1 cellular context compared by ENCODE assay signal in genomic region chr2:170714156-170715061, GRCh38.
TF ChIP-seq lines count a peak whose summit lies in the region.

No MANE protein-coding gene starts in this region.

TF ChIP-seq in K562, 482 proteins besides CTCF, POLR2A, EP300 and RAD21 (continued from another document and continues in another):
- peak; percentile 12; the same call in 1 of the 2 replicates for TF ChIP-seq ARID4B (CRISPR knock-in tag; IDR thresholded peaks at IDR 0.05)
- no peak for TF ChIP-seq DLX4 (CRISPR knock-in tag; IDR thresholded peaks at IDR 0.05)
- TF ChIP-seq KDM1A (IDR thresholded peaks at IDR 0.05): no peak
- no peak for TF ChIP-seq TRIM28 (IDR thresholded peaks at IDR 0.05)
- TF ChIP-seq ZSCAN32 (CRISPR knock-in tag; IDR thresholded peaks at IDR 0.05): no peak
- peak; percentile 58; the same call in 1 of the 2 replicates for TF ChIP-seq HMGXB4 (CRISPR knock-in tag; IDR thresholded peaks at IDR 0.05)
- 0 out of 2 replicates have a peak, but pooled peaks have one; percentile 69 for TF ChIP-seq ZNF584 (CRISPR knock-in tag; IDR thresholded peaks at IDR 0.05; ENCODE audit: low read depth)
- no peak for TF ChIP-seq ZNF282 (CRISPR knock-in tag; IDR thresholded peaks at IDR 0.05)
- peak; percentile 26; the same call in 1 of the 2 replicates for TF ChIP-seq REST (CRISPR knock-in tag; IDR thresholded peaks at IDR 0.05; ENCODE audit: low read depth)
- TF ChIP-seq ZNF277 (CRISPR knock-in tag; IDR thresholded peaks at IDR 0.05; ENCODE audit: borderline replicate concordance): no peak
- TF ChIP-seq MBD1 (CRISPR knock-in tag; IDR thresholded peaks at IDR 0.05): no peak
- TF ChIP-seq GTF2B (IDR thresholded peaks at IDR 0.05; ENCODE audit: extremely low read depth, insufficient read length): no peak
- no peak for TF ChIP-seq ZBTB43 (CRISPR knock-in tag; IDR thresholded peaks at IDR 0.05)
- TF ChIP-seq ZNF280B (CRISPR knock-in tag; IDR thresholded peaks at IDR 0.05): no peak
- no peak for TF ChIP-seq STAT6 (CRISPR knock-in tag; IDR thresholded peaks at IDR 0.05)
- TF ChIP-seq ZBTB26 (CRISPR knock-in tag; IDR thresholded peaks at IDR 0.05): no peak
- no peak for TF ChIP-seq HNRNPUL1 (IDR thresholded peaks at IDR 0.05; ENCODE audit: low read length)
- TF ChIP-seq CUX1 (CRISPR knock-in tag; IDR thresholded peaks at IDR 0.05): no peak
- TF ChIP-seq C11orf30 (IDR thresholded peaks at IDR 0.05; ENCODE audit: low read depth): no peak
